In genomic region chr16:85446846-85447656, GRCh38 we compare ENCODE assay signal across 10 cellular contexts.
A peak's percentile ranks its signal among the peaks of the same experiment; 100 is the strongest.
DNase-seq lines count a peak whose midpoint lies in the region; ATAC-seq and TF ChIP-seq lines count a peak whose summit lies in the region.
"Had no signal": no experiment of that assay in that cellular context is flagged by ENCODE, and none has a peak within 500 bp of the region (broad histone marks: within the 10 kb centered on the region; RNA-seq: fewer than 3 reads in every experiment).

No MANE protein-coding gene starts in this region.

- H3K9me3 Mint-ChIP-seq in IgD-negative memory B cell (no peaks in the 10 kb centered on the region), HFFc6 (no peaks in the 10 kb centered on the region)
- H3K9me3 Mint-ChIP-seq: nephron had no signal

- H3K36me3 ChIP-seq in body of pancreas (replicated peaks in 1 of 2; ENCODE audit: insufficient read depth in 1 of 2, low read depth in 2 of 2) (no peaks in the 10 kb centered on the region), MG63 (no peaks in the 10 kb centered on the region)

- H3K4me3 Mint-ChIP-seq in IgD-negative memory B cell = peak overlapping the region in 1 of 4 donors; percentile 39
- H3K4me3 Mint-ChIP-seq in HFFc6 = no peak overlapping the region

- DNase-seq in NCI-H748 (lab: John Stamatoyannopoulos, UW; ENCODE audit: unreplicated experiment) (peak; percentile 64), NCI-H748 treated with DMSO at 0.1 percent for 48 hours (lab: John Stamatoyannopoulos, UW) (no peak), body of pancreas (peak; percentile 35 to 70 (median 66)), GM19240 (ENCODE audit: insufficient read length, low spot score) (no peak), HFFc6 (no peak), HK-2 (ENCODE audit: unreplicated experiment) (no peak), MG63 (no peak)

- H3K4me1 ChIP-seq in body of pancreas = peaks cover 40% of the 10 kb centered on the region

- 73 to 77% methylated on average over 18 to 22 of the region's 22 CpGs for WGBS in body of pancreas, 2 donors

- peaks cover 5 to 19% (median 12%) of the 10 kb centered on the region in 3 donors for H3K4me1 Mint-ChIP-seq in IgD-negative memory B cell
- no peaks in the 10 kb centered on the region for H3K4me1 Mint-ChIP-seq in HFFc6 (ENCODE audit: low read depth)

- ATAC-seq in body of pancreas = peak; percentile 36

- H3K27ac ChIP-seq in body of pancreas = peak overlapping the region in 2 of 4 donors; percentile 32 to 93
- H3K27ac ChIP-seq: KMS-11 had no signal

- no peaks in the 10 kb centered on the region for H3K36me3 Mint-ChIP-seq in IgD-negative memory B cell
- no peaks in the 10 kb centered on the region for H3K36me3 Mint-ChIP-seq in HFFc6 (ENCODE audit: low read depth)

- TF ChIP-seq CTCF in body of pancreas (IDR thresholded peaks at IDR 0.05) (peak in 2 of 7 experiments; percentile 9 to 26), HFFc6 (IDR thresholded peaks at IDR 0.05) (no peak)

- no peaks in the 10 kb centered on the region for H3K9me3 ChIP-seq in body of pancreas
- H3K9me3 ChIP-seq in MG63 = no peaks in the 10 kb centered on the region

- H3K4me3 ChIP-seq in body of pancreas (no peak overlapping the region), MG63 (no peak overlapping the region)

- H3K27ac Mint-ChIP-seq in IgD-negative memory B cell = peak overlapping the region in 2 of 3 donors; percentile 10 to 82
- no peak overlapping the region for H3K27ac Mint-ChIP-seq in HFFc6

- H3K27me3 ChIP-seq in body of pancreas (no peaks in the 10 kb centered on the region), MG63 (no peaks in the 10 kb centered on the region)

- peaks cover 14% of the 10 kb centered on the region for H3K27me3 Mint-ChIP-seq in IgD-negative memory B cell
- H3K27me3 Mint-ChIP-seq in HFFc6 (ENCODE audit: insufficient read depth) = peaks cover 5% of the 10 kb centered on the region

- no peak for TF ChIP-seq POLR2A in body of pancreas (IDR thresholded peaks at IDR 0.05)

- intact Hi-C loops in body of pancreas (cut with DNase I) = no loop called here

Comparison
In these comparisons a context has a peak if more than half of its experiments do, and no peak if none do; other contexts are left out.
1. DNase-seq: peak in NCI-H748 (single experiment) and body of pancreas (4 of 4); none in NCI-H748 treated with DMSO at 0.1 percent for 48 hours (single experiment), GM19240 (single experiment), HFFc6 (single experiment), HK-2 (single experiment) and MG63 (single experiment).